15 cellular contexts compared by ENCODE assay signal in the genomic region with DNA sequence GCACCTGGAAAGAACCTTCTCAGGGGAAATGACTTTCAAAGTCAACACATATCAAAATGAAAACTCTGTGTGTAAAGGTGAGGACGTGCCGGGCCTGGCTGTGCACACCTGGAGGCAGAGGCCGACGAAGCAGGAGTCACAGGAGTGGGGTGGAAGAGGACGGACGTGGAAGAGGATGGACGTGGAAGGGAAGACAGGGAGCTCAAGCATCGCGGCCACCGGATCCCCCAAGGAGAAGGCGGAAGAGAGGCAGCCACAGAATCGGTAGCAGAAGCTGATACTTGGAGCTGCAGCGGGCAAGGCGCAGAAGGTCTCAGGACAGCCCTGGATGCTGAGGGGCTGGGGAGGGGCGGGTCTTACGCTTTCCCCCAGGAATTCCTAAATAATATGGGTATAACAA.
DNase-seq lines count a peak whose midpoint lies in the region; ATAC-seq, FAIRE-seq and TF ChIP-seq lines count a peak whose summit lies in the region.
"Had no signal": no experiment of that assay in that cellular context is flagged by ENCODE, and none has a peak within 500 bp of the region (broad histone marks: within the 10 kb centered on the region; RNA-seq: fewer than 3 reads in every experiment).

No MANE protein-coding gene starts in this region.

- H3K27ac ChIP-seq in BLaER1 = no peak overlapping the region
- no peak overlapping the region for H3K27ac ChIP-seq in kidney (ENCODE audit: low read depth in 2 of 2, low read length in 2 of 2)
- H3K27ac ChIP-seq in mesenchymal stem cell (ENCODE audit: low read length, poor library complexity, severe bottlenecking) = no peak overlapping the region

- FAIRE-seq in kidney (lab: Jason Lieb, UNC) = no peak

- no peaks in the 10 kb centered on the region for H3K4me1 Mint-ChIP-seq in T-helper 2 cell treated with Interferon-gamma antibody and Interleukin-4, amounts not matched to agents 5 μg/mL and 100 μg/mL, for 36 hours (ENCODE audit: low read depth)
- H3K4me1 Mint-ChIP-seq: activated CD4-positive, alpha-beta T cell treated with anti-CD3 and anti-CD28 coated beads, Interleukin-2, amount 10 ng/mL, durations not matched to agents 7 days and 5 days; activated naive CD4-positive, alpha-beta T cell treated with anti-CD3 and anti-CD28 coated beads, Interleukin-2, amount 10 ng/mL, durations not matched to agents 7 days and 5 days; CD4-positive, alpha-beta memory T cell had no signal

- no peak for ATAC-seq in GM21381 (IDR thresholded peaks at IDR 0.05; ENCODE audit: unreplicated experiment)
- ATAC-seq: left cardiac atrium had no signal

- H3K9ac ChIP-seq in BLaER1 = 0 out of 2 replicates have a peak overlapping the region, but pooled peaks have one; percentile 27
- H3K9ac ChIP-seq in kidney (ENCODE audit: low read length in 2 of 2) = no peak overlapping the region
- H3K9ac ChIP-seq in mesenchymal stem cell (ENCODE audit: low read length) = no peak overlapping the region

- H3K27me3 Mint-ChIP-seq in T-helper 2 cell treated with Interferon-gamma antibody and Interleukin-4, amounts not matched to agents 5 μg/mL and 100 μg/mL, for 36 hours (ENCODE audit: low read depth) = peaks cover 2% of the 10 kb centered on the region

- no peaks in the 10 kb centered on the region for H3K79me1 ChIP-seq in mesenchymal stem cell (replicated peaks; ENCODE audit: low read length, poor library complexity, severe bottlenecking)

- H3K9me3 ChIP-seq in BLaER1 = no peaks in the 10 kb centered on the region
- H3K9me3 ChIP-seq in kidney (ENCODE audit: control insufficient read depth in 1 of 2, low read length in 2 of 2) = no peaks in the 10 kb centered on the region
- H3K9me3 ChIP-seq in mesenchymal stem cell (ENCODE audit: control insufficient read depth, low read length) = no peaks in the 10 kb centered on the region

- no peak overlapping the region for H2BK12ac ChIP-seq in mesenchymal stem cell (ENCODE audit: low read length in 2 of 2)

- no peaks in the 10 kb centered on the region for H3K9me3 Mint-ChIP-seq in T-helper 2 cell treated with Interferon-gamma antibody and Interleukin-4, amounts not matched to agents 5 μg/mL and 100 μg/mL, for 36 hours
- H3K9me3 Mint-ChIP-seq: activated CD4-positive, alpha-beta T cell treated with anti-CD3 and anti-CD28 coated beads, Interleukin-2, amount 10 ng/mL, durations not matched to agents 7 days and 5 days; activated naive CD4-positive, alpha-beta T cell treated with anti-CD3 and anti-CD28 coated beads, Interleukin-2, amount 10 ng/mL, durations not matched to agents 7 days and 5 days; nephron progenitor cell had no signal

- H3K4me3 ChIP-seq in BLaER1 (peak overlapping the region; percentile 18; the same call in 1 of the 2 replicates), H7 (ENCODE audit: insufficient read depth, low read depth, low read length) (no peak overlapping the region), kidney (ENCODE audit: low read length in 2 of 2) (no peak overlapping the region), mesenchymal stem cell (ENCODE audit: insufficient read depth in 1 of 2, low read depth in 1 of 2, low read length in 2 of 2) (no peak overlapping the region)
- H3K4me3 ChIP-seq: smooth muscle cell had no signal

- no peak overlapping the region for H2BK15ac ChIP-seq in mesenchymal stem cell (ENCODE audit: low read depth, poor library complexity, severe bottlenecking)

- no peak overlapping the region for H2BK5ac ChIP-seq in mesenchymal stem cell (ENCODE audit: low read depth, low read length, poor library complexity, severe bottlenecking)

- H3K23ac ChIP-seq in mesenchymal stem cell (ENCODE audit: low read length in 2 of 2) = no peak overlapping the region

- peaks cover 33% of the 10 kb centered on the region; the same call in 1 of the 2 replicates for H4K20me1 ChIP-seq in BLaER1

- H4K8ac ChIP-seq in mesenchymal stem cell (ENCODE audit: low read length) = no peak overlapping the region

- no peak overlapping the region for H4K91ac ChIP-seq in mesenchymal stem cell (ENCODE audit: low read length)

- DNase-seq in H7 (peak; percentile 13), kidney (peak; percentile 39), mesenchymal stem cell (no peak)
- peak; percentile 6 for DNase-seq in stimulated activated CD8-positive, alpha-beta memory T cell treated with anti-CD3 and anti-CD28 coated beads, Interleukin-4, amount 100 ng/mL, for 48 hours
- no peak for DNase-seq in T-helper 2 cell treated with Interferon-gamma antibody and Interleukin-4, amounts not matched to agents 5 μg/mL and 100 μg/mL, for 36 hours (ENCODE audit: low spot score)
- DNase-seq: activated CD4-positive, alpha-beta T cell treated with anti-CD3 and anti-CD28 coated beads, Interleukin-2, amount 10 ng/mL, durations not matched to agents 7 days and 5 days; activated naive CD4-positive, alpha-beta T cell treated with anti-CD3 and anti-CD28 coated beads, Interleukin-2, amount 10 ng/mL, durations not matched to agents 7 days and 5 days; CD4-positive, alpha-beta memory T cell; left cardiac atrium; nephron progenitor cell; SHP77; stimulated activated CD4-positive, alpha-beta T cell treated with anti-CD3 and anti-CD28 coated beads, Interleukin-4, amount 100 ng/mL, for 4 hours had no signal

- H2BK120ac ChIP-seq in mesenchymal stem cell (ENCODE audit: low read depth, low read length) = no peak overlapping the region

- peaks cover 26% of the 10 kb centered on the region for H3K27me3 ChIP-seq in BLaER1
- H3K27me3 ChIP-seq in H7 (ENCODE audit: control insufficient read depth, insufficient read depth, low read length) = no peaks in the 10 kb centered on the region
- H3K27me3 ChIP-seq in mesenchymal stem cell (ENCODE audit: control insufficient read depth in 1 of 2, insufficient read depth in 1 of 2, low read length in 2 of 2) = peaks cover 0 to 33% of the 10 kb centered on the region in 2 experiments

- no peak overlapping the region for H2AK5ac ChIP-seq in mesenchymal stem cell (ENCODE audit: low read length, severe bottlenecking)

- no peak for TF ChIP-seq CTCF in kidney (IDR thresholded peaks at IDR 0.05; ENCODE audit: borderline replicate concordance, extremely low read depth, insufficient read depth)

- no peak overlapping the region for H3K14ac ChIP-seq in mesenchymal stem cell (ENCODE audit: low read length in 2 of 2)

- H3K18ac ChIP-seq in mesenchymal stem cell (ENCODE audit: low read depth in 1 of 2, low read length in 2 of 2) = no peak overlapping the region

- H3K27ac Mint-ChIP-seq in T-helper 2 cell treated with Interferon-gamma antibody and Interleukin-4, amounts not matched to agents 5 μg/mL and 100 μg/mL, for 36 hours = no peak overlapping the region
- H3K27ac Mint-ChIP-seq: activated CD4-positive, alpha-beta T cell treated with anti-CD3 and anti-CD28 coated beads, Interleukin-2, amount 10 ng/mL, durations not matched to agents 7 days and 5 days; activated naive CD4-positive, alpha-beta T cell treated with anti-CD3 and anti-CD28 coated beads, Interleukin-2, amount 10 ng/mL, durations not matched to agents 7 days and 5 days; CD4-positive, alpha-beta memory T cell had no signal

- H3K4me2 ChIP-seq in BLaER1 (peak overlapping the region; percentile 91), mesenchymal stem cell (ENCODE audit: low read length, poor library complexity, severe bottlenecking) (no peak overlapping the region)
- H3K4me2 ChIP-seq: smooth muscle cell had no signal

- H2AFZ ChIP-seq in mesenchymal stem cell (ENCODE audit: low read depth, low read length) = no peak overlapping the region

- H3K36me3 Mint-ChIP-seq in T-helper 2 cell treated with Interferon-gamma antibody and Interleukin-4, amounts not matched to agents 5 μg/mL and 100 μg/mL, for 36 hours (ENCODE audit: low read depth) = no peaks in the 10 kb centered on the region
- H3K36me3 Mint-ChIP-seq: activated naive CD4-positive, alpha-beta T cell treated with anti-CD3 and anti-CD28 coated beads, Interleukin-2, amount 10 ng/mL, durations not matched to agents 7 days and 5 days; CD4-positive, alpha-beta memory T cell had no signal

- H3K4ac ChIP-seq in mesenchymal stem cell (ENCODE audit: low read depth in 1 of 2, low read length in 2 of 2) = no peak overlapping the region

- intact Hi-C loops in kidney (cut with DNase I) = no loop called here

- H3K4me1 ChIP-seq in BLaER1 (peaks cover 47% of the 10 kb centered on the region), kidney (ENCODE audit: control insufficient read depth in 1 of 2, insufficient read depth in 1 of 2, low read depth in 1 of 2, low read length in 2 of 2) (no peaks in the 10 kb centered on the region), mesenchymal stem cell (ENCODE audit: control insufficient read depth, insufficient read depth, low read depth, low read length) (peaks cover 2% of the 10 kb centered on the region)

- no peak overlapping the region for H3K4me3 Mint-ChIP-seq in T-helper 2 cell treated with Interferon-gamma antibody and Interleukin-4, amounts not matched to agents 5 μg/mL and 100 μg/mL, for 36 hours
- H3K4me3 Mint-ChIP-seq: activated CD4-positive, alpha-beta T cell treated with anti-CD3 and anti-CD28 coated beads, Interleukin-2, amount 10 ng/mL, durations not matched to agents 7 days and 5 days; activated naive CD4-positive, alpha-beta T cell treated with anti-CD3 and anti-CD28 coated beads, Interleukin-2, amount 10 ng/mL, durations not matched to agents 7 days and 5 days; CD4-positive, alpha-beta memory T cell; nephron progenitor cell had no signal

- 93% methylated on average over 16 of the region's 16 CpGs for WGBS in mesenchymal stem cell

- H3K36me3 ChIP-seq in BLaER1 (no peaks in the 10 kb centered on the region), H7 (replicated peaks; ENCODE audit: control insufficient read depth, insufficient read depth, low read length) (no peaks in the 10 kb centered on the region), kidney (ENCODE audit: control insufficient read depth in 1 of 2, insufficient read depth in 2 of 2, low read length in 2 of 2) (no peaks in the 10 kb centered on the region), mesenchymal stem cell (ENCODE audit: control insufficient read depth in 1 of 2, insufficient read depth in 2 of 2, low read depth in 1 of 2, low read length in 2 of 2) (no peaks in the 10 kb centered on the region)

Comparison
In these comparisons a context has a peak if more than half of its experiments do, and no peak if none do; other contexts are left out.
1. DNase-seq: peak in H7 (single experiment), kidney (single experiment) and stimulated activated CD8-positive, alpha-beta memory T cell treated with anti-CD3 and anti-CD28 coated beads, Interleukin-4, amount 100 ng/mL, for 48 hours (single experiment); none in mesenchymal stem cell (single experiment) and T-helper 2 cell treated with Interferon-gamma antibody and Interleukin-4, amounts not matched to agents 5 μg/mL and 100 μg/mL, for 36 hours (single experiment).